ENCODE assay signal across 8 cellular contexts in the genomic region with DNA sequence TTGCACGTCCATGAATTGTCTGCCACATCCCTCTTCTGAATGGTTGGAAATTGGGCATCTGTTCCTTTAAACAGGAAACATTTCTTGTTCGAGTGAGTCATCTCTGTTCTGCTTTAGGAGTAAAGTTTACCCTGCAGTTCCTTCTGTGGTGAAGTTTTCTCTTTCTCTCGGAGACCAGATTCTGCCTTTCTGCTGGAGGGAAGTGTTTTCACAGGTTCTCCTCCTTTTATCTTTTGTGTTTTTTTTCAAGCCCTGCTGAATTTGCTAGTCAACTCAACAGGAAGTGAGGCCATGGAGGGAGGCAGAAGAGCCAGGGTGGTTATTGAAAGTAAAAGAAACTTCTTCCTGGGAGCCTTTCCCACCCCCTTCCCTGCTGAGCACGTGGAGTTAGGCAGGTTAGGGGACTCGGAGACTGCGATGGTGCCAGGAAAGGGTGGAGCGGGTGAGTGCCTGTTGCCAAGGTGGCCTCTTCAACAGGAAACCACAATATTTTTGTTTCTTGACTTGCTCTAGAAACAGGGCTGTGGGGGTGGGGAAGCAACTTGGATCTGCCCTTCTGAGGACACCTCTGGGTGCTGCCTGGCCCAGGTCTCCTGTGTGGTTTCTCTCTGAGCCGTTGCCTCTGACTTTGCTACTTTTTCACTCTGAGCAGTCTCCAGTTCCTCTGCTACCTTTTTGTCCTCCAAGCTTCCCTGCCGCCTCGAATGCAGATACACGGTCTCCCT. TPM values are rescaled to one million over a fixed set of nuclear protein-coding genes. Genes with fewer than 3 reads are reported as not detected.
A peak's percentile ranks its signal among the peaks of the same experiment; 100 is the strongest.
DNase-seq lines count a peak whose midpoint lies in the region; ATAC-seq and TF ChIP-seq lines count a peak whose summit lies in the region.

No MANE protein-coding gene starts in this region.

- H3K27me3 Mint-ChIP-seq in activated naive CD4-positive, alpha-beta T cell treated with anti-CD3 and anti-CD28 coated beads for 36 hours (ENCODE audit: low read depth), result no peaks in the 10 kb centered on the region

- peaks cover 16% of the 10 kb centered on the region for H3K36me3 Mint-ChIP-seq in activated naive CD4-positive, alpha-beta T cell treated with anti-CD3 and anti-CD28 coated beads for 36 hours (ENCODE audit: low read depth)

- intact Hi-C loops in activated naive CD4-positive, alpha-beta T cell treated with anti-CD3 and anti-CD28 coated beads for 36 hours (cut with micrococcal nuclease), result loop anchor here (1.0 to 5.0 kb wide), 13 partner anchors 15 to 1119 kb away; partner anchors contain the start of genes BMPR2, NIF3L1 and PPIL3
- intact Hi-C loops in Right ventricle myocardium inferior (cut with DNase I) (loop anchor here (5.0 kb wide), 1 partner anchor 104 kb away; no protein-coding TSS in a partner anchor), psoas muscle (cut with DNase I) (no loop called here)

- no peaks in the 10 kb centered on the region for H3K27me3 ChIP-seq in psoas muscle (ENCODE audit: insufficient read depth in 3 of 3, low read length in 2 of 3)

- in situ Hi-C loops in SK-MEL-5 (cut with HindIII; ENCODE audit: low pct_unique_long_range_greater_than_20kb, low sequenced_read_pairs), result no loop called here

- H3K9me3 ChIP-seq in psoas muscle, result no peaks in the 10 kb centered on the region

- no peaks in the 10 kb centered on the region for H3K4me1 ChIP-seq in psoas muscle

- ATAC-seq in GM19452 (IDR thresholded peaks at IDR 0.05; ENCODE audit: unreplicated experiment) (peak; percentile 64), HG03571 (IDR thresholded peaks at IDR 0.05; ENCODE audit: unreplicated experiment) (peak; percentile 56), Right ventricle myocardium inferior (peak; percentile 77), psoas muscle (peak; percentile 55 to 85 (median 68))

- H3K27ac Mint-ChIP-seq in activated naive CD4-positive, alpha-beta T cell treated with anti-CD3 and anti-CD28 coated beads for 36 hours, result peak overlapping the region; percentile 97

- TF ChIP-seq CTCF in psoas muscle (IDR thresholded peaks at IDR 0.05), result no peak

- DNase-seq in CD1c-positive myeloid dendritic cell (ENCODE audit: extremely low spot score), result peak; percentile 85
- DNase-seq in SK-MEL-5 (ENCODE audit: low read depth, low spot score), result peak; percentile 60
- peak; percentile 98 for DNase-seq in activated naive CD4-positive, alpha-beta T cell treated with anti-CD3 and anti-CD28 coated beads for 36 hours
- DNase-seq in Right ventricle myocardium inferior (ENCODE audit: missing footprints), result peak; percentile 79
- peak; percentile 57 to 68 for DNase-seq in psoas muscle
- peak; percentile 86 for DNase-seq in ureter (ENCODE audit: low spot score)

- H3K4me3 ChIP-seq in psoas muscle, result peak overlapping the region; percentile 69

- CTCF ChIA-PET in activated naive CD4-positive, alpha-beta T cell treated with anti-CD3 and anti-CD28 coated beads for 36 hours (lab: Charles Lee), result interaction anchor here (8.5 kb wide), 1 partner anchor 25 kb away, joined by 68 read pairs; no protein-coding TSS in a partner anchor

- H3K36me3 ChIP-seq in psoas muscle (ENCODE audit: insufficient read depth in 1 of 2, low read depth in 1 of 2), result no peaks in the 10 kb centered on the region

- peak overlapping the region; percentile 61 for H3K27ac ChIP-seq in psoas muscle

- H3K4me1 Mint-ChIP-seq in activated naive CD4-positive, alpha-beta T cell treated with anti-CD3 and anti-CD28 coated beads for 36 hours (ENCODE audit: low read depth), result peaks cover 71% of the 10 kb centered on the region

- peak overlapping the region; percentile 78 for H3K4me3 Mint-ChIP-seq in activated naive CD4-positive, alpha-beta T cell treated with anti-CD3 and anti-CD28 coated beads for 36 hours

- H3K9me3 Mint-ChIP-seq in activated naive CD4-positive, alpha-beta T cell treated with anti-CD3 and anti-CD28 coated beads for 36 hours, result no peaks in the 10 kb centered on the region

- WGBS in psoas muscle, 3 donors, result 2 to 9% (median 5%) methylated on average over 11 of the region's 11 CpGs

RNA-seq across cellular contexts. Expression of gene CASP8, which starts 2.2 kb away (rescaled TPM):
- 25.3 and 29.6 TPM in 2 replicates for total RNA-seq in SK-MEL-5 (2014; rRNA removed; shearing (Covaris generic))
- 24.4 and 27.7 TPM in 2 replicates for polyA plus RNA-seq in SK-MEL-5 (2015; cell fraction: cytosol; rRNA removed)
- 70.3 and 70.8 TPM in 2 replicates for polyA plus RNA-seq in SK-MEL-5 (2015; cell fraction: nucleus; rRNA removed)
- total RNA-seq in activated naive CD4-positive, alpha-beta T cell treated with anti-CD3 and anti-CD28 coated beads for 36 hours, result 10 to 100 TPM; 37.0 to 39.8 TPM
- total RNA-seq in Right ventricle myocardium inferior (3.1 TPM), psoas muscle (1 to 10 TPM; 2.3 to 3.5 (median 3.0) TPM), ureter (50.9 TPM)
- polyA plus RNA-seq in psoas muscle, result 1 to 10 TPM in 2 of 3 donors, under 1 TPM in 1; 0.87 to 1.3 (median 1.2) TPM

Comparison
In these comparisons a context has a peak if more than half of its experiments do, and no peak if none do; other contexts are left out.
1. Peak in every context shown above with its lines: DNase-seq, ATAC-seq, H3K4me3 ChIP-seq and H3K27ac ChIP-seq.
2. intact Hi-C loops: an anchor here in activated naive CD4-positive, alpha-beta T cell treated with anti-CD3 and anti-CD28 coated beads for 36 hours (1.0 to 5.0 kb wide) and Right ventricle myocardium inferior (5.0 kb wide); none called in psoas muscle.